14 cellular contexts compared by ENCODE assay signal in genomic region chr7:24899905-24900304, GRCh38.
DNase-seq lines count a peak whose midpoint lies in the region; ATAC-seq, FAIRE-seq and TF ChIP-seq lines count a peak whose summit lies in the region.
"Had no signal": no experiment of that assay in that cellular context is flagged by ENCODE, and none has a peak within 500 bp of the region (broad histone marks: within the 10 kb centered on the region; RNA-seq: fewer than 3 reads in every experiment).

No MANE protein-coding gene starts in this region.

- POLR2A ChIA-PET in A673 (lab: Charles Lee; ENCODE audit: low non-redundant PET), result no interaction called here

- TF ChIP-seq POLR2A in ovary (IDR thresholded peaks at IDR 0.05), result no peak

- peaks cover 47% of the 10 kb centered on the region for H3K4me1 ChIP-seq in MM.1S (ENCODE audit: low read length)
- no peaks in the 10 kb centered on the region for H3K4me1 ChIP-seq in A673 (ENCODE audit: insufficient read depth, low read length, poor library complexity, severe bottlenecking)
- peaks cover 4% of the 10 kb centered on the region for H3K4me1 ChIP-seq in ovary (ENCODE audit: insufficient read depth)
- H3K4me1 ChIP-seq: breast epithelium had no signal

- H3K4me3 ChIP-seq in MM.1S (ENCODE audit: low read length) (no peak overlapping the region), A673 (ENCODE audit: low read depth, low read length, poor library complexity, severe bottlenecking) (no peak overlapping the region), ovary (no peak overlapping the region)
- H3K4me3 ChIP-seq: BLaER1 treated with 17β-estradiol and CSF1 and Interleukin-3, amounts not matched to agents 10 nM and 100 nM; breast epithelium; heart right ventricle had no signal

- DNase-seq in MM.1S (peak; percentile 49), Ammon's horn (ENCODE audit: low spot score) (no peak), A673 (ENCODE audit: low spot score) (no peak), frontal cortex (ENCODE audit: low spot score in 2 of 2) (no peak), ovary (no peak)
- DNase-seq: GOT3; heart right ventricle; NCI-H1417; stimulated activated naive CD4-positive, alpha-beta T cell had no signal

- H3K27ac ChIP-seq in MM.1S (ENCODE audit: low read length) (peak overlapping the region; percentile 49; the same call in 1 of the 2 replicates), A673 (ENCODE audit: low read depth, low read length, poor library complexity, severe bottlenecking) (no peak overlapping the region), ovary (no peak overlapping the region)
- H3K27ac ChIP-seq: BLaER1 treated with 17β-estradiol and CSF1 and Interleukin-3, amounts not matched to agents 10 nM and 100 nM; breast epithelium; heart right ventricle had no signal

- no peaks in the 10 kb centered on the region for H3K9me3 ChIP-seq in MM.1S (replicated peaks; ENCODE audit: insufficient read depth, low read length)
- H3K9me3 ChIP-seq in A673 (ENCODE audit: low read depth, low read length, poor library complexity, severe bottlenecking), result no peaks in the 10 kb centered on the region
- no peaks in the 10 kb centered on the region for H3K9me3 ChIP-seq in ovary
- H3K9me3 ChIP-seq: breast epithelium, heart right ventricle had no signal

- H3K27me3 ChIP-seq in MM.1S (replicated peaks; ENCODE audit: insufficient read depth, low read length), result no peaks in the 10 kb centered on the region
- no peaks in the 10 kb centered on the region for H3K27me3 ChIP-seq in A673 (replicated peaks; ENCODE audit: insufficient read depth, low read depth, low read length, poor library complexity)
- no peaks in the 10 kb centered on the region for H3K27me3 ChIP-seq in ovary
- H3K27me3 ChIP-seq: BLaER1 treated with 17β-estradiol and CSF1 and Interleukin-3, amounts not matched to agents 10 nM and 100 nM; breast epithelium; heart right ventricle had no signal

- CTCF ChIA-PET in A673 (lab: Charles Lee), result no interaction called here

- no peak for TF ChIP-seq CTCF in MM.1S (IDR thresholded peaks at IDR 0.05; ENCODE audit: low read length)
- TF ChIP-seq CTCF in A673 (conservative IDR thresholded peaks at IDR 0.05; ENCODE audit: low read depth, low read length), result no peak
- TF ChIP-seq CTCF in ovary (IDR thresholded peaks at IDR 0.05), result no peak

- ATAC-seq in GM18502 (IDR thresholded peaks at IDR 0.05; ENCODE audit: poor library complexity, unreplicated experiment) (peak; percentile 51), GM19452 (IDR thresholded peaks at IDR 0.05; ENCODE audit: unreplicated experiment) (peak; percentile 52), HG02938 (IDR thresholded peaks at IDR 0.05; ENCODE audit: unreplicated experiment) (peak; percentile 50)
- ATAC-seq: heart right ventricle had no signal

- H3K79me2 ChIP-seq in MM.1S (ENCODE audit: low read length), result peaks cover 83% of the 10 kb centered on the region

- peak overlapping the region; percentile 17; the same call in 1 of the 2 replicates for H3K4me2 ChIP-seq in MM.1S (ENCODE audit: low read depth, low read length)

- H3K36me3 ChIP-seq in MM.1S (replicated peaks; ENCODE audit: insufficient read depth, low read length) (no peaks in the 10 kb centered on the region), A673 (ENCODE audit: insufficient read depth, low read length, poor library complexity, severe bottlenecking) (no peaks in the 10 kb centered on the region), ovary (no peaks in the 10 kb centered on the region)
- H3K36me3 ChIP-seq: BLaER1 treated with 17β-estradiol and CSF1 and Interleukin-3, amounts not matched to agents 10 nM and 100 nM; breast epithelium; heart right ventricle had no signal

- no peak for TF ChIP-seq EP300 in ovary (IDR thresholded peaks at IDR 0.05)

- H3F3A ChIP-seq in MM.1S (ENCODE audit: insufficient read depth, low read length), result peaks cover 6% of the 10 kb centered on the region; the same call in 1 of the 2 replicates

- no TSS peak for BruUV-seq in A673 (replicated peaks; lab: Mats Ljungman, UMichigan)

- no peaks in the 10 kb centered on the region for H4K20me1 ChIP-seq in MM.1S (ENCODE audit: insufficient read depth, low read length)

- no peak for FAIRE-seq in frontal cortex (lab: Jason Lieb, UNC)

- 0 out of 2 replicates have a peak overlapping the region, but pooled peaks have one; percentile 2 for H3K9ac ChIP-seq in MM.1S (ENCODE audit: low read length)
- H3K9ac ChIP-seq: BLaER1 treated with 17β-estradiol and CSF1 and Interleukin-3, amounts not matched to agents 10 nM and 100 nM had no signal

- no peaks in the 10 kb centered on the region for H3K9me2 ChIP-seq in MM.1S (replicated peaks; ENCODE audit: insufficient read depth, low read length)

- intact Hi-C loops in A673 (cut with micrococcal nuclease; ENCODE audit: unreplicated experiment), result no loop called here
- intact Hi-C loops in ovary (cut with DNase I), result no loop called here

- H2AFZ ChIP-seq in MM.1S (ENCODE audit: low read length), result no peak overlapping the region

- 91 to 96% (median 93%) methylated on average over 4 of the region's 4 CpGs for WGBS in ovary, 3 donors
